Comparison of ENCODE assay signal across 13 cellular contexts in genomic region chr7:107130487-107131220, GRCh38. TPM values are rescaled to one million over a fixed set of nuclear protein-coding genes. Genes with fewer than 3 reads are reported as not detected.
DNase-seq lines count a peak whose midpoint lies in the region; ATAC-seq and TF ChIP-seq lines count a peak whose summit lies in the region.
"Had no signal": no experiment of that assay in that cellular context is flagged by ENCODE, and none has a peak within 500 bp of the region (broad histone marks: within the 10 kb centered on the region; RNA-seq: fewer than 3 reads in every experiment).

No MANE protein-coding gene starts in this region.

- H3K9me2 ChIP-seq in Loucy (replicated peaks; ENCODE audit: low read depth, low read length), result no peaks in the 10 kb centered on the region

- H3K4me2 ChIP-seq in Loucy (ENCODE audit: low read depth, low read length, poor library complexity, severe bottlenecking), result no peak overlapping the region
- H3K4me2 ChIP-seq: smooth muscle cell had no signal

- H3K79me2 ChIP-seq in Loucy (ENCODE audit: insufficient read depth, low read length), result no peaks in the 10 kb centered on the region

- H3K27ac ChIP-seq in body of pancreas, result no peak overlapping the region
- H3K27ac ChIP-seq: neutrophil had no signal

- no peak overlapping the region for H2AFZ ChIP-seq in Loucy (ENCODE audit: low read length)

- H3K4me1 ChIP-seq in Loucy (ENCODE audit: insufficient read depth, low read length, poor library complexity, severe bottlenecking) (peaks cover 11% of the 10 kb centered on the region), body of pancreas (no peaks in the 10 kb centered on the region)

- peaks cover 11% of the 10 kb centered on the region for H3K4me1 Mint-ChIP-seq in mesothelial cell of epicardium

- no peak for ATAC-seq in body of pancreas
- ATAC-seq: effector memory CD8-positive, alpha-beta T cell had no signal

- H3K9me3 Mint-ChIP-seq in mesothelial cell of epicardium, result peaks cover 14% of the 10 kb centered on the region
- H3K9me3 Mint-ChIP-seq: effector memory CD8-positive, alpha-beta T cell had no signal

- peak; percentile 59 for DNase-seq in choroid plexus epithelial cell (ENCODE audit: low read depth)
- no peak for DNase-seq in mesothelial cell of epicardium (ENCODE audit: low spot score in 2 of 2, unreplicated experiment in 2 of 2)
- no peak for DNase-seq in head of caudate nucleus
- no peak for DNase-seq in NCI-H1694 treated with DMSO at 0.1 percent for 48 hours (lab: John Stamatoyannopoulos, UW)
- DNase-seq in body of pancreas, result no peak
- DNase-seq: activated CD4-positive, alpha-beta T cell treated with anti-CD3 and anti-CD28 coated beads for 48 hours; aorta; effector memory CD8-positive, alpha-beta T cell; NCI-H1417 treated with DMSO at 0.1 percent for 48 hours had no signal

- intact Hi-C loops in head of caudate nucleus (cut with DNase I) (no loop called here), body of pancreas (cut with DNase I) (no loop called here)

- H4K20me1 ChIP-seq in Loucy (ENCODE audit: insufficient read depth, low read length, poor library complexity, severe bottlenecking), result no peaks in the 10 kb centered on the region

- H3K4me3 Mint-ChIP-seq in mesothelial cell of epicardium, result no peak overlapping the region
- H3K4me3 Mint-ChIP-seq: effector memory CD8-positive, alpha-beta T cell had no signal

- H3K4me3 ChIP-seq in Loucy (ENCODE audit: low read length, poor library complexity, severe bottlenecking) (no peak overlapping the region), choroid plexus epithelial cell (ENCODE audit: low read depth, low read length) (no peak overlapping the region), body of pancreas (no peak overlapping the region)
- H3K4me3 ChIP-seq: smooth muscle cell had no signal

- H3K36me3 Mint-ChIP-seq in mesothelial cell of epicardium, result peaks cover 5% of the 10 kb centered on the region

- peak overlapping the region; percentile 19 for H3K27ac Mint-ChIP-seq in mesothelial cell of epicardium
- H3K27ac Mint-ChIP-seq: effector memory CD8-positive, alpha-beta T cell had no signal

- 0 out of 2 replicates have a peak, but pooled peaks cover 5% of the 10 kb centered on the region for H3F3A ChIP-seq in Loucy (ENCODE audit: low read depth)

- TF ChIP-seq CTCF in GM12872 (IDR thresholded peaks at IDR 0.05; ENCODE audit: insufficient read depth, low read depth, low read length) (peak; percentile 29; the same call in 1 of the 3 replicates), Loucy (conservative IDR thresholded peaks at IDR 0.05; ENCODE audit: low read length) (peak; percentile 29; the same call in 1 of the 2 replicates), choroid plexus epithelial cell (conservative IDR thresholded peaks at IDR 0.05; ENCODE audit: low read depth, low read length) (peak; percentile 40), mesothelial cell of epicardium (IDR thresholded peaks at IDR 0.05; ENCODE audit: unreplicated experiment) (no peak), body of pancreas (IDR thresholded peaks at IDR 0.05) (no peak)

- no peak overlapping the region for H3K9ac ChIP-seq in Loucy (ENCODE audit: low read depth, low read length, poor library complexity, severe bottlenecking)

- H3K27me3 Mint-ChIP-seq in mesothelial cell of epicardium (ENCODE audit: low read depth), result no peaks in the 10 kb centered on the region
- H3K27me3 Mint-ChIP-seq: effector memory CD8-positive, alpha-beta T cell had no signal

- no peaks in the 10 kb centered on the region for H3K27me3 ChIP-seq in Loucy (ENCODE audit: insufficient read depth, low read length, poor library complexity, severe bottlenecking)
- H3K27me3 ChIP-seq in body of pancreas, result no peaks in the 10 kb centered on the region
- H3K27me3 ChIP-seq: neutrophil had no signal

- no peak for TF ChIP-seq POLR2A in body of pancreas (IDR thresholded peaks at IDR 0.05)

- 55 to 62% methylated on average over 6 of the region's 6 CpGs for WGBS in body of pancreas, 2 donors

- H3K9me3 ChIP-seq in Loucy (ENCODE audit: insufficient read depth, low read depth, low read length) (no peaks in the 10 kb centered on the region), body of pancreas (no peaks in the 10 kb centered on the region)
- H3K9me3 ChIP-seq: neutrophil had no signal

- H3K36me3 ChIP-seq in Loucy (ENCODE audit: insufficient read depth, low read length) (no peaks in the 10 kb centered on the region), body of pancreas (replicated peaks in 1 of 2; ENCODE audit: insufficient read depth in 1 of 2, low read depth in 2 of 2) (no peaks in the 10 kb centered on the region)
- H3K36me3 ChIP-seq: neutrophil had no signal

RNA-seq across cellular contexts. Expression of gene HBP1, which starts 38.1 kb away (rescaled TPM):
- total RNA-seq in mesothelial cell of epicardium (67.5 to 76.0 TPM (median 69.8 TPM) in 3 replicates), body of pancreas (10 to 100 TPM; 30.3 to 48.8 TPM)

Comparison
In these comparisons a context has a peak if more than half of its experiments do, and no peak if none do; other contexts are left out.
1. CTCF ChIP-seq: peak in GM12872 (single experiment), Loucy (single experiment) and choroid plexus epithelial cell (single experiment); none in mesothelial cell of epicardium (single experiment) and body of pancreas (0 of 7).